Comparison of ENCODE assay signal across 8 cellular contexts in genomic region chr6:41072836-41073202, GRCh38. TPM values are rescaled to one million over a fixed set of nuclear protein-coding genes. Genes with fewer than 3 reads are reported as not detected.
DNase-seq lines count a peak whose midpoint lies in the region; ATAC-seq and TF ChIP-seq lines count a peak whose summit lies in the region.

Gene NFYA, plus strand, starts transcription at chr6:41072974. Its CDS starts 6,116 bp downstream, at chr6:41079090.

- peak; percentile 56 for ATAC-seq in HG02870 (IDR thresholded peaks at IDR 0.05; ENCODE audit: unreplicated experiment)
- peak; percentile 84 for ATAC-seq in gastroesophageal sphincter

- WGBS in gastroesophageal sphincter (ENCODE audit: low coverage in 1 of 2), 2 donors, result no CpG with 5 or more reads among the region's 37 CpGs

- no peaks in the 10 kb centered on the region for H3K27me3 ChIP-seq in gastroesophageal sphincter

- TF ChIP-seq CTCF in gastroesophageal sphincter (IDR thresholded peaks at IDR 0.05), result no peak

- peak within 1 kb of the TSS; percentile 96 to 100 (median 100) for H3K27ac ChIP-seq in gastroesophageal sphincter

- peak; percentile 100 for DNase-seq in activated effector memory CD4-positive, alpha-beta T cell treated with anti-CD3 and anti-CD28 coated beads, Interleukin-2, amount 50 U/mL, for 16 hours
- DNase-seq in activated effector memory CD4-positive, alpha-beta T cell treated with Interleukin-2 at 50 U/mL for 16 hours, result no peak
- DNase-seq in NOMO-1 treated with DMSO at 0.1 percent for 48 hours (lab: John Stamatoyannopoulos, UW; ENCODE audit: unreplicated experiment) (peak; percentile 100), occipital lobe (lab: John Stamatoyannopoulos, UW) (peak; percentile 100), KBM-7 (no peak)
- peak; percentile 100 for DNase-seq in activated gamma-delta T cell treated with anti-CD3 and anti-CD28 coated beads, Interleukin-2, amount 50 U/mL, for 16 hours (ENCODE audit: low read depth)

- in situ Hi-C loops in KBM-7 (cut with MboI; ENCODE audit: low pct_unique_long_range_greater_than_20kb, low sequenced_read_pairs), result no loop called here

- TF ChIP-seq EP300 in gastroesophageal sphincter (IDR thresholded peaks at IDR 0.05), result no peak

- H3K36me3 ChIP-seq in gastroesophageal sphincter, result peaks cover 0 to 21% of the 10 kb centered on the region in 2 donors

- H3K4me3 ChIP-seq in gastroesophageal sphincter, result peak within 1 kb of the TSS; percentile 86 to 99

- TF ChIP-seq POLR2A in gastroesophageal sphincter (IDR thresholded peaks at IDR 0.05), result no peak

- H3K9me3 ChIP-seq in gastroesophageal sphincter, result no peaks in the 10 kb centered on the region

- H3K4me1 ChIP-seq in gastroesophageal sphincter, result peaks cover 7 to 44% (median 13%) of the 10 kb centered on the region in 3 donors

RNA-seq across cellular contexts. Expression of gene NFYA, which starts in this region (rescaled TPM):
- total RNA-seq in gastroesophageal sphincter (10 to 100 TPM in 3 of 4 donors, 1 to 10 TPM in 1; 6.6 to 17.7 (median 12.1) TPM), occipital lobe (40.4 TPM)

Comparison
In these comparisons a context has a peak if more than half of its experiments do, and no peak if none do; other contexts are left out.
1. DNase-seq: peak in activated effector memory CD4-positive, alpha-beta T cell treated with anti-CD3 and anti-CD28 coated beads, Interleukin-2, amount 50 U/mL, for 16 hours (single experiment), NOMO-1 treated with DMSO at 0.1 percent for 48 hours (single experiment), activated gamma-delta T cell treated with anti-CD3 and anti-CD28 coated beads, Interleukin-2, amount 50 U/mL, for 16 hours (single experiment) and occipital lobe (single experiment); none in activated effector memory CD4-positive, alpha-beta T cell treated with Interleukin-2 at 50 U/mL for 16 hours (single experiment) and KBM-7 (single experiment).